10 cellular contexts compared by ENCODE assay signal in the genomic region with DNA sequence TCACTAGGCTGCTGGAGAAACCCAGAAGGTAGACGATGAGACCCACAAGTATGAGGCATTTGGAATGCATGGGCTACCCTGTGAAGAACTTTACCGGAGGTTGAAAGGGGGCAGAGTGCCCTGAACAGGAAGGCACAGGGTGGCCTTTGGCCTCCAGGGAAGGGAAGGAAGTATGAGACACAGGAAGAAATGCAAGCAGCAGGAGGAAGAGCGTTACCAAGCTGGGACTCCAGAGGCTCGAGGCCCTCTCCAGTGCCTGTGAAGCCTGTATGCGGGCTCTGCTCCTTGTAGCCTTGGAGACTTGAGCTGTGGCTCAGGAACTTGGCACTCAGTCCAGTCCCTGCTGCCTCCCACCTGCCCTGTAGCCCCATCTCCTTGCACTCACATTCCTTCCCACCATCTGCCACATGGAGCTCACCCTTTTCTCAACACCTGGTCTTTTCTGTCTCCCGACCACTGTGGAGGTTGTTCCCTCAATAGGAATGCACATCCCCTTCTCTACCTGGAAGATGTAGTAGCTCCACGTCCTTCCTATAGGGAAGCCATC. TPM values are rescaled to one million over a fixed set of nuclear protein-coding genes. Genes with fewer than 3 reads are reported as not detected.
A peak's percentile ranks its signal among the peaks of the same experiment; 100 is the strongest.
DNase-seq lines count a peak whose midpoint lies in the region; ATAC-seq and TF ChIP-seq lines count a peak whose summit lies in the region.
"Had no signal": no experiment of that assay in that cellular context is flagged by ENCODE, and none has a peak within 500 bp of the region (broad histone marks: within the 10 kb centered on the region; RNA-seq: fewer than 3 reads in every experiment).

No MANE protein-coding gene starts in this region.

- H3K36me3 ChIP-seq in BLaER1 treated with 17β-estradiol and CSF1 and Interleukin-3, amounts not matched to agents 10 nM and 100 nM = peaks cover 0 to 15% (median 0%) of the 10 kb centered on the region in 11 experiments; a peak in 4 of 22 replicates

- peak overlapping the region in 9 of 11 experiments; percentile 24 to 77 (median 59); a peak in 16 of 22 replicates for H3K9ac ChIP-seq in BLaER1 treated with 17β-estradiol and CSF1 and Interleukin-3, amounts not matched to agents 10 nM and 100 nM

- H3K27me3 Mint-ChIP-seq in brain (no peaks in the 10 kb centered on the region), memory B cell (no peaks in the 10 kb centered on the region)

- H3K4me1 Mint-ChIP-seq in brain = peaks cover 24% of the 10 kb centered on the region
- peaks cover 23% of the 10 kb centered on the region for H3K4me1 Mint-ChIP-seq in memory B cell

- H3K9me3 ChIP-seq in BLaER1 treated with 17β-estradiol and CSF1 and Interleukin-3, amounts not matched to agents 10 nM and 100 nM (replicated peaks in 1 of 11) = peaks cover 0 to 5% (median 0%) of the 10 kb centered on the region in 11 experiments; a peak in 2 of 22 replicates

- no peaks in the 10 kb centered on the region for H3K27me3 ChIP-seq in BLaER1 treated with 17β-estradiol and CSF1 and Interleukin-3, amounts not matched to agents 10 nM and 100 nM
- no peaks in the 10 kb centered on the region for H3K27me3 ChIP-seq in HL-60 (ENCODE audit: insufficient read depth, poor library complexity, severe bottlenecking)

- H3K27ac Mint-ChIP-seq in brain (peak overlapping the region in 4 of 5 experiments; percentile 13 to 82 (median 48)), memory B cell (peak overlapping the region; percentile 58)

- peak overlapping the region in 6 of 10 experiments; percentile 20 to 53 (median 36); a peak in 9 of 20 replicates for H3K4me3 ChIP-seq in BLaER1 treated with 17β-estradiol and CSF1 and Interleukin-3, amounts not matched to agents 10 nM and 100 nM
- H3K4me3 ChIP-seq in HL-60 (replicated peaks; ENCODE audit: insufficient read depth, low read length) = no peak overlapping the region

- DNase-seq in HL-60 (ENCODE audit: low read depth in 1 of 2, low spot score in 1 of 2) = peak in 1 of 2 experiments; percentile 66
- no peak for DNase-seq in memory B cell (ENCODE audit: low spot score in 2 of 2)
- no peak for DNase-seq in stimulated activated CD4-positive, alpha-beta T cell treated with anti-CD3 and anti-CD28 coated beads, Interleukin-12 subunit alpha, Interleukin-12 subunit beta, amount 100 ng/mL, for 4 hours
- DNase-seq in stimulated activated naive CD4-positive, alpha-beta T cell (lab: John Stamatoyannopoulos, UW) = no peak
- DNase-seq: NCI-H510A; stimulated activated CD4-positive, alpha-beta T cell treated with anti-CD3 and anti-CD28 coated beads, Interleukin-4, amount 100 ng/mL, for 1 hour had no signal

- H3K4me2 ChIP-seq in BLaER1 treated with 17β-estradiol and CSF1 and Interleukin-3, amounts not matched to agents 10 nM and 100 nM = peak overlapping the region; percentile 89 to 99 (median 95)

- no peaks in the 10 kb centered on the region for H4K20me1 ChIP-seq in BLaER1 treated with 17β-estradiol and CSF1 and Interleukin-3, amounts not matched to agents 10 nM and 100 nM

- peaks cover 65 to 99% (median 84%) of the 10 kb centered on the region in 10 experiments for H3K4me1 ChIP-seq in BLaER1 treated with 17β-estradiol and CSF1 and Interleukin-3, amounts not matched to agents 10 nM and 100 nM

- TF ChIP-seq CTCF in HL-60 (IDR thresholded peaks at IDR 0.05; ENCODE audit: insufficient read depth, low read length) (no peak), brain (conservative IDR thresholded peaks at IDR 0.05) (no peak)

- peaks cover 0 to 3% (median 0%) of the 10 kb centered on the region in 5 experiments for H3K9me3 Mint-ChIP-seq in brain
- H3K9me3 Mint-ChIP-seq in memory B cell = no peaks in the 10 kb centered on the region

- peak overlapping the region in 10 of 11 experiments; percentile 28 to 100 (median 94); a peak in 20 of 22 replicates for H3K27ac ChIP-seq in BLaER1 treated with 17β-estradiol and CSF1 and Interleukin-3, amounts not matched to agents 10 nM and 100 nM
- H3K27ac ChIP-seq in HL-60 (replicated peaks) = peak overlapping the region; percentile 58

- H3K4me3 Mint-ChIP-seq in brain (no peak overlapping the region), memory B cell (no peak overlapping the region)

- ATAC-seq in memory B cell (ENCODE audit: low read depth) (no peak), GM18873 (IDR thresholded peaks at IDR 0.05; ENCODE audit: low FRiP score, unreplicated experiment) (no peak), GM19467 (IDR thresholded peaks at IDR 0.05; ENCODE audit: unreplicated experiment) (no peak)

- H3K36me3 Mint-ChIP-seq in brain (no peaks in the 10 kb centered on the region), memory B cell (no peaks in the 10 kb centered on the region)

RNA-seq across cellular contexts. Expression of a gene that starts 33.5 kb away (rescaled TPM):
- polyA plus RNA-seq in brain (ENCODE audit: insufficient read depth, low read depth, low replicate concordance) = 28.4 TPM

RNA-seq across cellular contexts. Expression of a gene that starts 38.6 kb away (rescaled TPM):
- 166 TPM for polyA plus RNA-seq in brain (ENCODE audit: insufficient read depth, low read depth, low replicate concordance)
